1 cellular context compared by ENCODE assay signal in the genomic region with DNA sequence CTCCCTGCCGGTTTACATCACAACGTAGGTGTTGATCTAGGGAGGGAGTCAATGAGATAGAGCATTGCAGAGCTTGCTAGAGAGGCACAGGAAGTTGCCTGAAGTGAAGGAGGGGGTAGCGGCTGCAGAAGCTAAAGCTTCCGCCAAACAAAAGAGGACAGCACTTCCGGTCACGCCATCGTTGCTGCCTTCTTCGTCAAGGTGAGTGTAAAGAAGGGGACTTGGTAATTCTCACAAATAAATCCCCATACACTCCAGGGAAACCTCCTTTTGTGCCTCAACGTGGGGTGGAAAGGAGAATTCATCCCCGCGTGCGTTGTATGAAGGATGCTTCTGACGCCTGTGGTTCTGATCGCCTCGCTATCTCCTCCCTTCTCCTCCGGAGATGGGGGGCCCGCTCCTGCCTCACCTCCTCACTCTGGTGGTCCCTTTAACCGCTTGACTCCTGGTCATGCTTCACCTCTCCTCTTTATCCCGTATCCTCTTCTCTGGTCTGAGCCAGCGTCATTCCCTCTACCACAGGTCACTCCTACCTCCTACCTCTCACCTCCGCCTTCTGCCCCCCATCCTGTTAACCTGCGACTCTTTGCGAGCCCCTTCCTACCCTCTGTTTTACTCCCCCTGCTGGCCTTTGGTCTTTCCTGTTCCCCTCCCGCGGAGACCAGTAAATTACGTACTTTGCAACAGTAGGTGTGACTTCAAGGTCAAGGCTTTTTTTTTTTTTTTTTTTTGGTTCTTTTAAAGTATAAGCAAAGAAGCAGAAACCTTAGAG.
TF ChIP-seq lines count a peak whose summit lies in the region.

No MANE protein-coding gene starts in this region.

TF ChIP-seq in K562, 482 proteins besides CTCF, POLR2A, EP300 and RAD21 (continued from another document):
- TF ChIP-seq ZNF431 (CRISPR knock-in tag; IDR thresholded peaks at IDR 0.05) (no peak), ZNF707 (CRISPR knock-in tag; conservative IDR thresholded peaks at IDR 0.05) (no peak), GABPB1 (CRISPR knock-in tag; IDR thresholded peaks at IDR 0.05) (peak; percentile 44; the same call in 1 of the 2 replicates), ZNF253 (CRISPR knock-in tag; conservative IDR thresholded peaks at IDR 0.05) (no peak), RBM14 (IDR thresholded peaks at IDR 0.05; ENCODE audit: borderline replicate concordance, insufficient read depth, low read depth, low read length) (no peak), KDM4B (IDR thresholded peaks at IDR 0.05; ENCODE audit: borderline replicate concordance in 2 of 2, low read depth in 1 of 2) (no peak), HMGN3 (IDR thresholded peaks at IDR 0.05; ENCODE audit: borderline replicate concordance, extremely low read depth, insufficient read length, low read depth, low read length) (no peak), ZNF384 (IDR thresholded peaks at IDR 0.05; ENCODE audit: low read depth, low read length) (peak; percentile 80), ZFP30 (CRISPR knock-in tag; IDR thresholded peaks at IDR 0.05; ENCODE audit: borderline replicate concordance) (no peak), ELF1 (tag; IDR thresholded peaks at IDR 0.05) (peak; percentile 55), EGR1 (conservative IDR thresholded peaks at IDR 0.05) (no peak), TFAM (CRISPR knock-in tag; conservative IDR thresholded peaks at IDR 0.05) (no peak), SRF (CRISPR knock-in tag; IDR thresholded peaks at IDR 0.05) (peak in 1 of 2 experiments; percentile 78; a peak in 1 of 4 replicates), ZEB2 (IDR thresholded peaks at IDR 0.05) (peak; percentile 43; the same call in 1 of the 2 replicates), NR2C2 (CRISPR knock-in tag; IDR thresholded peaks at IDR 0.05) (no peak), NR2C2 (tag; IDR thresholded peaks at IDR 0.05) (peak; percentile 9; the same call in 1 of the 2 replicates), GATAD2A (IDR thresholded peaks at IDR 0.05) (no peak), ZNF780A (CRISPR knock-in tag; IDR thresholded peaks at IDR 0.05) (no peak), EP400 (IDR thresholded peaks at IDR 0.05) (0 out of 2 replicates have a peak, but pooled peaks have one; percentile 35), GATA2 (CRISPR knock-in tag; IDR thresholded peaks at IDR 0.05) (no peak), EHMT2 (IDR thresholded peaks at IDR 0.05) (peak; percentile 76; the same call in 1 of the 2 replicates), HCFC1 (IDR thresholded peaks at IDR 0.05; ENCODE audit: low read depth, low read length) (0 out of 2 replicates have a peak, but pooled peaks have one; percentile 23), LEF1 (IDR thresholded peaks at IDR 0.05) (no peak), POLR2H (tag; IDR thresholded peaks at IDR 0.05; ENCODE audit: low read depth) (0 out of 2 replicates have a peak, but pooled peaks have one; percentile 19), CBFA2T2 (conservative IDR thresholded peaks at IDR 0.05) (no peak), ESRRA (IDR thresholded peaks at IDR 0.05; ENCODE audit: borderline replicate concordance, low read depth) (peak; percentile 87), XRCC3 (IDR thresholded peaks at IDR 0.05) (no peak), NR2C1 (IDR thresholded peaks at IDR 0.05) (no peak), NR2C1 (tag; IDR thresholded peaks at IDR 0.05) (peak; percentile 40; the same call in 1 of the 2 replicates), TEAD2 (tag; IDR thresholded peaks at IDR 0.05) (no peak), ATF1 (CRISPR knock-in tag; IDR thresholded peaks at IDR 0.05) (no peak), ATF1 (tag; IDR thresholded peaks at IDR 0.05) (peak; percentile 43; the same call in 1 of the 2 replicates)
- TF ChIP-seq, protein P1, sequence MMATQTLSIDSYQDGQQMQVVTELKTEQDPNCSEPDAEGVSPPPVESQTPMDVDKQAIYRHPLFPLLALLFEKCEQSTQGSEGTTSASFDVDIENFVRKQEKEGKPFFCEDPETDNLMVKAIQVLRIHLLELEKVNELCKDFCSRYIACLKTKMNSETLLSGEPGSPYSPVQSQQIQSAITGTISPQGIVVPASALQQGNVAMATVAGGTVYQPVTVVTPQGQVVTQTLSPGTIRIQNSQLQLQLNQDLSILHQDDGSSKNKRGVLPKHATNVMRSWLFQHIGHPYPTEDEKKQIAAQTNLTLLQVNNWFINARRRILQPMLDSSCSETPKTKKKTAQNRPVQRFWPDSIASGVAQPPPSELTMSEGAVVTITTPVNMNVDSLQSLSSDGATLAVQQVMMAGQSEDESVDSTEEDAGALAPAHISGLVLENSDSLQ (IDR thresholded peaks at IDR 0.05) = peak; percentile 32; the same call in 1 of the 2 replicates
- TF ChIP-seq, protein P2, sequence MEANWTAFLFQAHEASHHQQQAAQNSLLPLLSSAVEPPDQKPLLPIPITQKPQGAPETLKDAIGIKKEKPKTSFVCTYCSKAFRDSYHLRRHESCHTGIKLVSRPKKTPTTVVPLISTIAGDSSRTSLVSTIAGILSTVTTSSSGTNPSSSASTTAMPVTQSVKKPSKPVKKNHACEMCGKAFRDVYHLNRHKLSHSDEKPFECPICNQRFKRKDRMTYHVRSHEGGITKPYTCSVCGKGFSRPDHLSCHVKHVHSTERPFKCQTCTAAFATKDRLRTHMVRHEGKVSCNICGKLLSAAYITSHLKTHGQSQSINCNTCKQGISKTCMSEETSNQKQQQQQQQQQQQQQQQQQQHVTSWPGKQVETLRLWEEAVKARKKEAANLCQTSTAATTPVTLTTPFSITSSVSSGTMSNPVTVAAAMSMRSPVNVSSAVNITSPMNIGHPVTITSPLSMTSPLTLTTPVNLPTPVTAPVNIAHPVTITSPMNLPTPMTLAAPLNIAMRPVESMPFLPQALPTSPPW (CRISPR knock-in tag; IDR thresholded peaks at IDR 0.05) = peak; percentile 72
- TF ChIP-seq, protein P3, sequence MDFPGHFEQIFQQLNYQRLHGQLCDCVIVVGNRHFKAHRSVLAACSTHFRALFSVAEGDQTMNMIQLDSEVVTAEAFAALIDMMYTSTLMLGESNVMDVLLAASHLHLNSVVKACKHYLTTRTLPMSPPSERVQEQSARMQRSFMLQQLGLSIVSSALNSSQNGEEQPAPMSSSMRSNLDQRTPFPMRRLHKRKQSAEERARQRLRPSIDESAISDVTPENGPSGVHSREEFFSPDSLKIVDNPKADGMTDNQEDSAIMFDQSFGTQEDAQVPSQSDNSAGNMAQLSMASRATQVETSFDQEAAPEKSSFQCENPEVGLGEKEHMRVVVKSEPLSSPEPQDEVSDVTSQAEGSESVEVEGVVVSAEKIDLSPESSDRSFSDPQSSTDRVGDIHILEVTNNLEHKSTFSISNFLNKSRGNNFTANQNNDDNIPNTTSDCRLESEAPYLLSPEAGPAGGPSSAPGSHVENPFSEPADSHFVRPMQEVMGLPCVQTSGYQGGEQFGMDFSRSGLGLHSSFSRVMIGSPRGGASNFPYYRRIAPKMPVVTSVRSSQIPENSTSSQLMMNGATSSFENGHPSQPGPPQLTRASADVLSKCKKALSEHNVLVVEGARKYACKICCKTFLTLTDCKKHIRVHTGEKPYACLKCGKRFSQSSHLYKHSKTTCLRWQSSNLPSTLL (IDR thresholded peaks at IDR 0.05) = no peak
- TF ChIP-seq, protein P4, sequence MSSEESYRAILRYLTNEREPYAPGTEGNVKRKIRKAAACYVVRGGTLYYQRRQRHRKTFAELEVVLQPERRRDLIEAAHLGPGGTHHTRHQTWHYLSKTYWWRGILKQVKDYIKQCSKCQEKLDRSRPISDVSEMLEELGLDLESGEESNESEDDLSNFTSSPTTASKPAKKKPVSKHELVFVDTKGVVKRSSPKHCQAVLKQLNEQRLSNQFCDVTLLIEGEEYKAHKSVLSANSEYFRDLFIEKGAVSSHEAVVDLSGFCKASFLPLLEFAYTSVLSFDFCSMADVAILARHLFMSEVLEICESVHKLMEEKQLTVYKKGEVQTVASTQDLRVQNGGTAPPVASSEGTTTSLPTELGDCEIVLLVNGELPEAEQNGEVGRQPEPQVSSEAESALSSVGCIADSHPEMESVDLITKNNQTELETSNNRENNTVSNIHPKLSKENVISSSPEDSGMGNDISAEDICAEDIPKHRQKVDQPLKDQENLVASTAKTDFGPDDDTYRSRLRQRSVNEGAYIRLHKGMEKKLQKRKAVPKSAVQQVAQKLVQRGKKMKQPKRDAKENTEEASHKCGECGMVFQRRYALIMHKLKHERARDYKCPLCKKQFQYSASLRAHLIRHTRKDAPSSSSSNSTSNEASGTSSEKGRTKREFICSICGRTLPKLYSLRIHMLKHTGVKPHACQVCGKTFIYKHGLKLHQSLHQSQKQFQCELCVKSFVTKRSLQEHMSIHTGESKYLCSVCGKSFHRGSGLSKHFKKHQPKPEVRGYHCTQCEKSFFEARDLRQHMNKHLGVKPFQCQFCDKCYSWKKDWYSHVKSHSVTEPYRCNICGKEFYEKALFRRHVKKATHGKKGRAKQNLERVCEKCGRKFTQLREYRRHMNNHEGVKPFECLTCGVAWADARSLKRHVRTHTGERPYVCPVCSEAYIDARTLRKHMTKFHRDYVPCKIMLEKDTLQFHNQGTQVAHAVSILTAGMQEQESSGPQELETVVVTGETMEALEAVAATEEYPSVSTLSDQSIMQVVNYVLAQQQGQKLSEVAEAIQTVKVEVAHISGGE (CRISPR knock-in tag; IDR thresholded peaks at IDR 0.05) = peak in 2 of 3 experiments; percentile 28 to 80; a peak in 3 of 6 replicates
- TF ChIP-seq, protein P5, sequence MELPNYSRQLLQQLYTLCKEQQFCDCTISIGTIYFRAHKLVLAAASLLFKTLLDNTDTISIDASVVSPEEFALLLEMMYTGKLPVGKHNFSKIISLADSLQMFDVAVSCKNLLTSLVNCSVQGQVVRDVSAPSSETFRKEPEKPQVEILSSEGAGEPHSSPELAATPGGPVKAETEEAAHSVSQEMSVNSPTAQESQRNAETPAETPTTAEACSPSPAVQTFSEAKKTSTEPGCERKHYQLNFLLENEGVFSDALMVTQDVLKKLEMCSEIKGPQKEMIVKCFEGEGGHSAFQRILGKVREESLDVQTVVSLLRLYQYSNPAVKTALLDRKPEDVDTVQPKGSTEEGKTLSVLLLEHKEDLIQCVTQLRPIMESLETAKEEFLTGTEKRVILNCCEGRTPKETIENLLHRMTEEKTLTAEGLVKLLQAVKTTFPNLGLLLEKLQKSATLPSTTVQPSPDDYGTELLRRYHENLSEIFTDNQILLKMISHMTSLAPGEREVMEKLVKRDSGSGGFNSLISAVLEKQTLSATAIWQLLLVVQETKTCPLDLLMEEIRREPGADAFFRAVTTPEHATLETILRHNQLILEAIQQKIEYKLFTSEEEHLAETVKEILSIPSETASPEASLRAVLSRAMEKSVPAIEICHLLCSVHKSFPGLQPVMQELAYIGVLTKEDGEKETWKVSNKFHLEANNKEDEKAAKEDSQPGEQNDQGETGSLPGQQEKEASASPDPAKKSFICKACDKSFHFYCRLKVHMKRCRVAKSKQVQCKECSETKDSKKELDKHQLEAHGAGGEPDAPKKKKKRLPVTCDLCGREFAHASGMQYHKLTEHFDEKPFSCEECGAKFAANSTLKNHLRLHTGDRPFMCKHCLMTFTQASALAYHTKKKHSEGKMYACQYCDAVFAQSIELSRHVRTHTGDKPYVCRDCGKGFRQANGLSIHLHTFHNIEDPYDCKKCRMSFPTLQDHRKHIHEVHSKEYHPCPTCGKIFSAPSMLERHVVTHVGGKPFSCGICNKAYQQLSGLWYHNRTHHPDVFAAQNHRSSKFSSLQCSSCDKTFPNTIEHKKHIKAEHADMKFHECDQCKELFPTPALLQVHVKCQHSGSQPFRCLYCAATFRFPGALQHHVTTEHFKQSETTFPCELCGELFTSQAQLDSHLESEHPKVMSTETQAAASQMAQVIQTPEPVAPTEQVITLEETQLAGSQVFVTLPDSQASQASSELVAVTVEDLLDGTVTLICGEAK (IDR thresholded peaks at IDR 0.05) = peak; percentile 86
- TF ChIP-seq, protein P5 (CRISPR knock-in tag; IDR thresholded peaks at IDR 0.05) = no peak
- TF ChIP-seq, protein P6, sequence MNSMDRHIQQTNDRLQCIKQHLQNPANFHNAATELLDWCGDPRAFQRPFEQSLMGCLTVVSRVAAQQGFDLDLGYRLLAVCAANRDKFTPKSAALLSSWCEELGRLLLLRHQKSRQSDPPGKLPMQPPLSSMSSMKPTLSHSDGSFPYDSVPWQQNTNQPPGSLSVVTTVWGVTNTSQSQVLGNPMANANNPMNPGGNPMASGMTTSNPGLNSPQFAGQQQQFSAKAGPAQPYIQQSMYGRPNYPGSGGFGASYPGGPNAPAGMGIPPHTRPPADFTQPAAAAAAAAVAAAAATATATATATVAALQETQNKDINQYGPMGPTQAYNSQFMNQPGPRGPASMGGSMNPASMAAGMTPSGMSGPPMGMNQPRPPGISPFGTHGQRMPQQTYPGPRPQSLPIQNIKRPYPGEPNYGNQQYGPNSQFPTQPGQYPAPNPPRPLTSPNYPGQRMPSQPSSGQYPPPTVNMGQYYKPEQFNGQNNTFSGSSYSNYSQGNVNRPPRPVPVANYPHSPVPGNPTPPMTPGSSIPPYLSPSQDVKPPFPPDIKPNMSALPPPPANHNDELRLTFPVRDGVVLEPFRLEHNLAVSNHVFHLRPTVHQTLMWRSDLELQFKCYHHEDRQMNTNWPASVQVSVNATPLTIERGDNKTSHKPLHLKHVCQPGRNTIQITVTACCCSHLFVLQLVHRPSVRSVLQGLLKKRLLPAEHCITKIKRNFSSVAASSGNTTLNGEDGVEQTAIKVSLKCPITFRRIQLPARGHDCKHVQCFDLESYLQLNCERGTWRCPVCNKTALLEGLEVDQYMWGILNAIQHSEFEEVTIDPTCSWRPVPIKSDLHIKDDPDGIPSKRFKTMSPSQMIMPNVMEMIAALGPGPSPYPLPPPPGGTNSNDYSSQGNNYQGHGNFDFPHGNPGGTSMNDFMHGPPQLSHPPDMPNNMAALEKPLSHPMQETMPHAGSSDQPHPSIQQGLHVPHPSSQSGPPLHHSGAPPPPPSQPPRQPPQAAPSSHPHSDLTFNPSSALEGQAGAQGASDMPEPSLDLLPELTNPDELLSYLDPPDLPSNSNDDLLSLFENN (IDR thresholded peaks at IDR 0.05; ENCODE audit: low read depth in 2 of 2, low read length in 2 of 2) = no peak
